Comparison of ENCODE assay signal across 9 cellular contexts in genomic region chr12:78406776-78407335, GRCh38.
DNase-seq lines count a peak whose midpoint lies in the region; ATAC-seq and TF ChIP-seq lines count a peak whose summit lies in the region.
"Had no signal": no experiment of that assay in that cellular context is flagged by ENCODE, and none has a peak within 500 bp of the region (broad histone marks: within the 10 kb centered on the region; RNA-seq: fewer than 3 reads in every experiment).

No MANE protein-coding gene starts in this region.

- DNase-seq in AG10803 (ENCODE audit: low read depth): peak; percentile 16
- DNase-seq in OCI-M1 (lab: John Stamatoyannopoulos, UW): peak; percentile 65
- no peak for DNase-seq in adrenal gland
- DNase-seq in central memory CD4-positive, alpha-beta T cell: no peak
- no peak for DNase-seq in activated CD8-positive, alpha-beta memory T cell treated with anti-CD3 and anti-CD28 coated beads for 24 hours
- no peak for DNase-seq in SIG-M5 (lab: John Stamatoyannopoulos, UW)

- TF ChIP-seq POLR2A in adrenal gland (IDR thresholded peaks at IDR 0.05): no peak

- no peak overlapping the region for H3K27ac ChIP-seq in adrenal gland
- H3K27ac ChIP-seq: VCaP had no signal

- H3K36me3 ChIP-seq in adrenal gland (replicated peaks in 1 of 2): no peaks in the 10 kb centered on the region

- ATAC-seq in GM19043 (IDR thresholded peaks at IDR 0.05; ENCODE audit: low read depth, unreplicated experiment) (peak; percentile 76), HG02943 (IDR thresholded peaks at IDR 0.05; ENCODE audit: low read depth, unreplicated experiment) (peak; percentile 83)

- H3K9me3 ChIP-seq in adrenal gland (replicated peaks in 1 of 3): no peaks in the 10 kb centered on the region

- H3K4me3 ChIP-seq in AG10803 (ENCODE audit: low read length) (no peak overlapping the region), adrenal gland (peak overlapping the region in 1 of 4 donors; percentile 23)

- H3K4me1 ChIP-seq in adrenal gland (replicated peaks in 1 of 2): no peaks in the 10 kb centered on the region

- intact Hi-C loops in adrenal gland (cut with DNase I): no loop called here

- no peaks in the 10 kb centered on the region for H3K27me3 ChIP-seq in adrenal gland

- WGBS in adrenal gland, 4 donors: 51 to 60% (median 57%) methylated on average over 4 of the region's 4 CpGs

- TF ChIP-seq CTCF in AG10803 (conservative IDR thresholded peaks at IDR 0.05; ENCODE audit: low read length) (no peak), adrenal gland (IDR thresholded peaks at IDR 0.05) (no peak)

Comparison
In these comparisons a context has a peak if more than half of its experiments do, and no peak if none do; other contexts are left out.
1. DNase-seq: peak in AG10803 (single experiment) and OCI-M1 (single experiment); none in adrenal gland (0 of 7), central memory CD4-positive, alpha-beta T cell (single experiment), activated CD8-positive, alpha-beta memory T cell treated with anti-CD3 and anti-CD28 coated beads for 24 hours (single experiment) and SIG-M5 (single experiment).